ENCODE assay signal across 14 cellular contexts in genomic region chr10:104639595-104640338, GRCh38. TPM values are rescaled to one million over a fixed set of nuclear protein-coding genes. Genes with fewer than 3 reads are reported as not detected.
DNase-seq lines count a peak whose midpoint lies in the region; ATAC-seq lines count a peak whose summit lies in the region.
"Had no signal": no experiment of that assay in that cellular context is flagged by ENCODE, and none has a peak within 500 bp of the region (broad histone marks: within the 10 kb centered on the region; RNA-seq: fewer than 3 reads in every experiment).

No MANE protein-coding gene starts in this region.

- H3K4me1 Mint-ChIP-seq in T-helper 17 cell: peaks cover 16% of the 10 kb centered on the region

- peaks cover 63% of the 10 kb centered on the region for H3K27me3 Mint-ChIP-seq in T-helper 17 cell

- H3K27ac Mint-ChIP-seq in T-helper 17 cell: no peak overlapping the region

- H3K36me3 Mint-ChIP-seq in T-helper 17 cell (ENCODE audit: low read depth): peaks cover 16% of the 10 kb centered on the region

- H3K4me3 ChIP-seq in iPS-11a (ENCODE audit: low read depth, low read length): peak overlapping the region; percentile 17
- H3K4me3 ChIP-seq: colonic mucosa, SK-N-MC had no signal

- peak overlapping the region; percentile 5 for H3K4me3 Mint-ChIP-seq in T-helper 17 cell

- no peak for ATAC-seq in T-helper 17 cell

- peak in 2 of 3 experiments; percentile 26 to 50 for DNase-seq in NCI-H1417 (lab: John Stamatoyannopoulos, UW)
- DNase-seq in NCI-H1417 treated with DMSO at 0.1 percent for 48 hours (lab: John Stamatoyannopoulos, UW): no peak
- DNase-seq in T-helper 17 cell: no peak
- DNase-seq in retina: peak; percentile 81
- DNase-seq in NCI-H2107 treated with DMSO at 0.1 percent for 48 hours (lab: John Stamatoyannopoulos, UW; ENCODE audit: unreplicated experiment): no peak
- no peak for DNase-seq in DMS53 treated with DMSO at 0.1 percent for 48 hours (lab: John Stamatoyannopoulos, UW; ENCODE audit: unreplicated experiment)
- DNase-seq in GM03348 (ENCODE audit: low spot score): no peak
- DNase-seq: 8988T; activated CD4-positive, CD25-positive, alpha-beta regulatory T cell treated with anti-CD3 and anti-CD28 coated beads, Interleukin-2, amount 50 U/mL, for 72 hours; activated naive CD4-positive, alpha-beta T cell treated with anti-CD3 and anti-CD28 coated beads, Interleukin-2, amount 50 U/mL, for 16 hours; colonic mucosa; NCI-H526 treated with DMSO at 0.1 percent for 48 hours had no signal

- no peaks in the 10 kb centered on the region for H3K9me3 ChIP-seq in T-helper 17 cell (ENCODE audit: control insufficient read depth, low read length, poor library complexity, severe bottlenecking)
- H3K9me3 ChIP-seq: colonic mucosa had no signal

RNA-seq across cellular contexts. Expression of gene SORCS3, which starts 1.3 kb away (rescaled TPM):
- total RNA-seq in T-helper 17 cell: under 1 TPM in 1 of 2 donors, not detected in 1; 0.35 TPM

Comparison
In these comparisons a context has a peak if more than half of its experiments do, and no peak if none do; other contexts are left out.
1. DNase-seq: peak in NCI-H1417 (2 of 3) and retina (single experiment); none in NCI-H1417 treated with DMSO at 0.1 percent for 48 hours (single experiment), T-helper 17 cell (0 of 3), NCI-H2107 treated with DMSO at 0.1 percent for 48 hours (single experiment), DMS53 treated with DMSO at 0.1 percent for 48 hours (single experiment) and GM03348 (single experiment).